ENCODE assay signal across 11 cellular contexts in genomic region chr6:157054531-157054979, GRCh38.
DNase-seq lines count a peak whose midpoint lies in the region; ATAC-seq and TF ChIP-seq lines count a peak whose summit lies in the region.
"Had no signal": no experiment of that assay in that cellular context is flagged by ENCODE, and none has a peak within 500 bp of the region (broad histone marks: within the 10 kb centered on the region; RNA-seq: fewer than 3 reads in every experiment).

No MANE protein-coding gene starts in this region.

- TF ChIP-seq POLR2A in NB4 (IDR thresholded peaks at IDR 0.05; ENCODE audit: extremely low read depth, insufficient read length) = no peak

- peaks cover 2% of the 10 kb centered on the region for H3K36me3 Mint-ChIP-seq in activated naive CD8-positive, alpha-beta T cell

- CTCF ChIA-PET in A673 (lab: Charles Lee) = no interaction called here

- H3K4me1 ChIP-seq in upper lobe of right lung (peaks cover 10% of the 10 kb centered on the region), A673 (ENCODE audit: insufficient read depth, low read length, poor library complexity, severe bottlenecking) (peaks cover 22% of the 10 kb centered on the region)

- no peak for TF ChIP-seq CTCF in NB4 (IDR thresholded peaks at IDR 0.05; ENCODE audit: low read depth, low read length)
- TF ChIP-seq CTCF in upper lobe of right lung (IDR thresholded peaks at IDR 0.05) = no peak
- no peak for TF ChIP-seq CTCF in A673 (conservative IDR thresholded peaks at IDR 0.05; ENCODE audit: low read depth, low read length)

- H3K27me3 ChIP-seq in upper lobe of right lung = no peaks in the 10 kb centered on the region
- no peaks in the 10 kb centered on the region for H3K27me3 ChIP-seq in A673 (replicated peaks; ENCODE audit: insufficient read depth, low read depth, low read length, poor library complexity)
- H3K27me3 ChIP-seq: neural progenitor cell had no signal

- no TSS peak for BruUV-seq in A673 (replicated peaks; lab: Mats Ljungman, UMichigan)

- ATAC-seq in upper lobe of right lung = peak; percentile 65
- ATAC-seq in HG02588 (IDR thresholded peaks at IDR 0.05; ENCODE audit: unreplicated experiment) = no peak
- ATAC-seq in GM21786 (IDR thresholded peaks at IDR 0.05; ENCODE audit: unreplicated experiment) = no peak

- H3K9me3 Mint-ChIP-seq in activated naive CD8-positive, alpha-beta T cell (ENCODE audit: low read depth) = no peaks in the 10 kb centered on the region

- H3K27ac ChIP-seq in upper lobe of right lung (no peak overlapping the region), A673 (ENCODE audit: low read depth, low read length, poor library complexity, severe bottlenecking) (no peak overlapping the region)
- H3K27ac ChIP-seq: epithelial cell of prostate, neural progenitor cell had no signal

- H3K4me3 Mint-ChIP-seq in activated naive CD8-positive, alpha-beta T cell = peak overlapping the region; percentile 68
- H3K4me3 Mint-ChIP-seq: neural progenitor cell had no signal

- H3K4me1 Mint-ChIP-seq in activated naive CD8-positive, alpha-beta T cell (ENCODE audit: low read depth) = peaks cover 45% of the 10 kb centered on the region

- H3K4me3 ChIP-seq in NB4 (ENCODE audit: low read depth, low read length) (no peak overlapping the region), upper lobe of right lung (no peak overlapping the region), A673 (ENCODE audit: low read depth, low read length, poor library complexity, severe bottlenecking) (no peak overlapping the region)
- H3K4me3 ChIP-seq: neural progenitor cell had no signal

- intact Hi-C loops in upper lobe of right lung (cut with DNase I) (no loop called here), A673 (cut with micrococcal nuclease; ENCODE audit: unreplicated experiment) (no loop called here)

- peak; percentile 31 for DNase-seq in activated naive CD4-positive, alpha-beta T cell treated with Interleukin-2 at 50 U/mL for 16 hours
- DNase-seq in activated naive CD4-positive, alpha-beta T cell (lab: John Stamatoyannopoulos, UW) = no peak
- DNase-seq in NB4 (ENCODE audit: low read depth) (peak; percentile 50), upper lobe of right lung (no peak), A673 (ENCODE audit: low spot score) (no peak)
- DNase-seq: SW 1271 had no signal

- H3K9me3 ChIP-seq in upper lobe of right lung (no peaks in the 10 kb centered on the region), A673 (ENCODE audit: low read depth, low read length, poor library complexity, severe bottlenecking) (no peaks in the 10 kb centered on the region)

- H3K36me3 ChIP-seq in upper lobe of right lung (no peaks in the 10 kb centered on the region), A673 (ENCODE audit: insufficient read depth, low read length, poor library complexity, severe bottlenecking) (no peaks in the 10 kb centered on the region)
- H3K36me3 ChIP-seq: neural progenitor cell had no signal

- H3K27me3 Mint-ChIP-seq in activated naive CD8-positive, alpha-beta T cell = no peaks in the 10 kb centered on the region

- POLR2A ChIA-PET in A673 (lab: Charles Lee; ENCODE audit: low non-redundant PET) = no interaction called here

- peak overlapping the region; percentile 93 for H3K27ac Mint-ChIP-seq in activated naive CD8-positive, alpha-beta T cell
- H3K27ac Mint-ChIP-seq: neural progenitor cell had no signal

Comparison
In these comparisons a context has a peak if more than half of its experiments do, and no peak if none do; other contexts are left out.
1. DNase-seq: peak in activated naive CD4-positive, alpha-beta T cell treated with Interleukin-2 at 50 U/mL for 16 hours (single experiment) and NB4 (single experiment); none in activated naive CD4-positive, alpha-beta T cell (0 of 4), upper lobe of right lung (single experiment) and A673 (single experiment).